In genomic region chr5:2739360-2740050, GRCh38 we compare ENCODE assay signal across 11 cellular contexts. TPM values are rescaled to one million over a fixed set of nuclear protein-coding genes. Genes with fewer than 3 reads are reported as not detected.
DNase-seq lines count a peak whose midpoint lies in the region; ATAC-seq and TF ChIP-seq lines count a peak whose summit lies in the region.
"Had no signal": no experiment of that assay in that cellular context is flagged by ENCODE, and none has a peak within 500 bp of the region (broad histone marks: within the 10 kb centered on the region; RNA-seq: fewer than 3 reads in every experiment).

No MANE protein-coding gene starts in this region.

- no peaks in the 10 kb centered on the region for H3K79me2 ChIP-seq in PC-9 (ENCODE audit: low read depth)

- H3K27ac ChIP-seq in SJSA1 (no peak overlapping the region), gastroesophageal sphincter (no peak overlapping the region), neuronal stem cell (replicated peaks; ENCODE audit: low read length) (no peak overlapping the region), PC-9 (no peak overlapping the region)

- no peak for ATAC-seq in gastroesophageal sphincter
- ATAC-seq in HG02678 (IDR thresholded peaks at IDR 0.05; ENCODE audit: unreplicated experiment) = no peak
- ATAC-seq: left colon had no signal

- no peak for TF ChIP-seq EP300 in gastroesophageal sphincter (IDR thresholded peaks at IDR 0.05)

- H3K27me3 ChIP-seq in SJSA1 (replicated peaks) (0 out of 2 replicates have a peak, but pooled peaks cover 5% of the 10 kb centered on the region), gastroesophageal sphincter (peaks cover 95% of the 10 kb centered on the region), neuronal stem cell (ENCODE audit: control insufficient read depth in 3 of 3, insufficient read depth in 3 of 3, low read depth in 1 of 3, low read length in 3 of 3) (peaks cover 0 to 56% (median 16%) of the 10 kb centered on the region in 3 experiments), PC-9 (ENCODE audit: insufficient read depth, low read depth) (peaks cover 98% of the 10 kb centered on the region)

- no CpG with 5 or more reads among the region's 68 CpGs for WGBS in gastroesophageal sphincter (ENCODE audit: low coverage in 1 of 2), 2 donors
- WGBS in neuronal stem cell (ENCODE audit: extremely low coverage in 2 of 2, insufficient read length in 2 of 2, insufficient replicate concordance in 1 of 2), 2 donors = no CpG with 5 or more reads among the region's 68 CpGs

- H3K14ac ChIP-seq in neuronal stem cell (ENCODE audit: low read length) = peak overlapping the region; percentile 33

- H3K4ac ChIP-seq in neuronal stem cell (ENCODE audit: low read length) = no peak overlapping the region

- H3K36me3 Mint-ChIP-seq in activated CD4-positive, alpha-beta T cell treated with anti-CD3 and anti-CD28 coated beads, Interleukin-2, amount 10 ng/mL, durations not matched to agents 7 days and 5 days (ENCODE audit: low read depth) = no peaks in the 10 kb centered on the region
- H3K36me3 Mint-ChIP-seq: IgD-negative memory B cell had no signal

- H3K4me1 ChIP-seq in SJSA1 (replicated peaks) (peaks cover 7% of the 10 kb centered on the region), gastroesophageal sphincter (peaks cover 0 to 23% (median 10%) of the 10 kb centered on the region in 3 donors), neuronal stem cell (ENCODE audit: control insufficient read depth in 2 of 2, insufficient read depth in 1 of 2, low read depth in 1 of 2, low read length in 2 of 2) (peaks cover 0 to 3% of the 10 kb centered on the region in 2 donors), PC-9 (replicated peaks; ENCODE audit: insufficient read depth) (no peaks in the 10 kb centered on the region)

- H3K27ac Mint-ChIP-seq in activated CD4-positive, alpha-beta T cell treated with anti-CD3 and anti-CD28 coated beads, Interleukin-2, amount 10 ng/mL, durations not matched to agents 7 days and 5 days = no peak overlapping the region
- H3K27ac Mint-ChIP-seq: IgD-negative memory B cell had no signal

- H3K4me2 ChIP-seq in neuronal stem cell (ENCODE audit: insufficient read depth, low read length, poor library complexity, severe bottlenecking) = peak overlapping the region; percentile 86
- no peak overlapping the region for H3K4me2 ChIP-seq in PC-9

- H3K36me3 ChIP-seq in SJSA1 = peaks cover 7% of the 10 kb centered on the region
- H3K36me3 ChIP-seq in gastroesophageal sphincter = no peaks in the 10 kb centered on the region
- peaks cover 0 to 57% of the 10 kb centered on the region in 2 donors for H3K36me3 ChIP-seq in neuronal stem cell (replicated peaks in 1 of 2; ENCODE audit: control insufficient read depth in 2 of 2, insufficient read depth in 2 of 2, low read length in 2 of 2)
- no peaks in the 10 kb centered on the region for H3K36me3 ChIP-seq in PC-9 (ENCODE audit: low read depth)

- H2BK15ac ChIP-seq in neuronal stem cell (ENCODE audit: low read length) = no peak overlapping the region

- peak overlapping the region; percentile 84 for H3K9ac ChIP-seq in neuronal stem cell (ENCODE audit: low read depth, low read length, poor library complexity)

- BruUV-seq in PC-9 (replicated peaks; lab: Mats Ljungman, UMichigan) = no TSS peak

- H3K4me3 ChIP-seq in AG09309 (ENCODE audit: control insufficient read depth, low read depth, low read length) = peak overlapping the region; percentile 38
- peak overlapping the region; percentile 59 for H3K4me3 ChIP-seq in SJSA1
- peak overlapping the region; percentile 2 to 55 for H3K4me3 ChIP-seq in gastroesophageal sphincter
- peak overlapping the region in 1 of 2 donors; percentile 71 for H3K4me3 ChIP-seq in neuronal stem cell (ENCODE audit: low read length in 2 of 2)
- H3K4me3 ChIP-seq in PC-9 = no peak overlapping the region

- H4K20me1 ChIP-seq in PC-9 (ENCODE audit: insufficient read depth) = no peaks in the 10 kb centered on the region

- peak overlapping the region; percentile 19 for H2BK12ac ChIP-seq in neuronal stem cell (ENCODE audit: low read length)

- H3K4me3 Mint-ChIP-seq in activated CD4-positive, alpha-beta T cell treated with anti-CD3 and anti-CD28 coated beads, Interleukin-2, amount 10 ng/mL, durations not matched to agents 7 days and 5 days = no peak overlapping the region
- H3K4me3 Mint-ChIP-seq: IgD-negative memory B cell had no signal

- H3K4me1 Mint-ChIP-seq in activated CD4-positive, alpha-beta T cell treated with anti-CD3 and anti-CD28 coated beads, Interleukin-2, amount 10 ng/mL, durations not matched to agents 7 days and 5 days = no peaks in the 10 kb centered on the region
- H3K4me1 Mint-ChIP-seq: IgD-negative memory B cell had no signal

- TF ChIP-seq CTCF in AG09309 (IDR thresholded peaks at IDR 0.05; ENCODE audit: control insufficient read depth, insufficient read depth, low read depth, low read length, missing control alignments) (no peak), gastroesophageal sphincter (IDR thresholded peaks at IDR 0.05) (no peak), PC-9 (conservative IDR thresholded peaks at IDR 0.05) (no peak)

- peak overlapping the region; percentile 79 for H2BK120ac ChIP-seq in neuronal stem cell (ENCODE audit: low read depth, low read length)

- POLR2A ChIA-PET in PC-9 (lab: Charles Lee; ENCODE audit: unreplicated experiment) = no interaction called here
- POLR2A ChIA-PET in activated CD4-positive, alpha-beta T cell treated with anti-CD3 and anti-CD28 coated beads, Interleukin-2, amount 10 ng/mL, durations not matched to agents 7 days and 5 days (lab: Charles Lee) = no interaction called here

- H3K9me3 ChIP-seq in SJSA1 (replicated peaks) = no peaks in the 10 kb centered on the region
- peaks cover 0 to 15% (median 0%) of the 10 kb centered on the region in 3 donors for H3K9me3 ChIP-seq in gastroesophageal sphincter
- peaks cover 0 to 51% of the 10 kb centered on the region in 2 donors for H3K9me3 ChIP-seq in neuronal stem cell (replicated peaks in 1 of 2; ENCODE audit: control insufficient read depth in 2 of 2, insufficient read depth in 1 of 2, low read depth in 1 of 2, low read length in 2 of 2)
- no peaks in the 10 kb centered on the region for H3K9me3 ChIP-seq in PC-9 (ENCODE audit: insufficient read depth, low read depth)

- H3K79me1 ChIP-seq in neuronal stem cell (ENCODE audit: low read depth, low read length) = no peaks in the 10 kb centered on the region

- no peaks in the 10 kb centered on the region for H3K9me2 ChIP-seq in PC-9 (ENCODE audit: insufficient read depth)

- peak overlapping the region; percentile 94 for H3K18ac ChIP-seq in neuronal stem cell (ENCODE audit: low read length)

- DNase-seq in AG09309 (ENCODE audit: low read depth) (no peak), SJSA1 (ENCODE audit: low read depth in 1 of 2, low spot score in 2 of 2) (peak in 1 of 2 experiments; percentile 54), neuronal stem cell (ENCODE audit: low spot score) (no peak), SW 1271 (lab: John Stamatoyannopoulos, UW) (no peak), PC-9 (no peak)
- DNase-seq in activated CD4-positive, alpha-beta T cell treated with anti-CD3 and anti-CD28 coated beads, Interleukin-2, amount 10 ng/mL, durations not matched to agents 7 days and 5 days = no peak
- DNase-seq: activated effector memory CD4-positive, alpha-beta T cell treated with Interleukin-2 at 50 U/mL for 16 hours; left colon had no signal

- H2AFZ ChIP-seq in neuronal stem cell (ENCODE audit: low read length) (no peak overlapping the region), PC-9 (no peak overlapping the region)

- H3F3A ChIP-seq in PC-9 (ENCODE audit: insufficient read depth, low read depth) = no peaks in the 10 kb centered on the region

- CTCF ChIA-PET in PC-9 (lab: Charles Lee) = no interaction called here
- CTCF ChIA-PET in activated CD4-positive, alpha-beta T cell treated with anti-CD3 and anti-CD28 coated beads, Interleukin-2, amount 10 ng/mL, durations not matched to agents 7 days and 5 days (lab: Charles Lee) = no interaction called here

- TF ChIP-seq POLR2A in gastroesophageal sphincter (IDR thresholded peaks at IDR 0.05) = no peak

- peaks cover 59% of the 10 kb centered on the region for H3K27me3 Mint-ChIP-seq in activated CD4-positive, alpha-beta T cell treated with anti-CD3 and anti-CD28 coated beads, Interleukin-2, amount 10 ng/mL, durations not matched to agents 7 days and 5 days

- intact Hi-C loops in PC-9 (cut with micrococcal nuclease; ENCODE audit: unreplicated experiment) = no loop called here

- peak overlapping the region; percentile 77 for H3K23ac ChIP-seq in neuronal stem cell (ENCODE audit: low read depth, low read length, poor library complexity)

- peak overlapping the region; percentile 29 for H2BK5ac ChIP-seq in neuronal stem cell (ENCODE audit: low read length)

- no peak overlapping the region for H4K91ac ChIP-seq in neuronal stem cell (ENCODE audit: low read depth, low read length, poor library complexity)

- no peaks in the 10 kb centered on the region for H3K9me3 Mint-ChIP-seq in activated CD4-positive, alpha-beta T cell treated with anti-CD3 and anti-CD28 coated beads, Interleukin-2, amount 10 ng/mL, durations not matched to agents 7 days and 5 days
- H3K9me3 Mint-ChIP-seq: IgD-negative memory B cell had no signal

- H2AK5ac ChIP-seq in neuronal stem cell (ENCODE audit: low read depth, low read length) = no peak overlapping the region

- no peak overlapping the region for H4K8ac ChIP-seq in neuronal stem cell (ENCODE audit: low read depth, low read length)

RNA-seq across cellular contexts. Expression of gene IRX2, which starts 12.0 kb away (rescaled TPM):
- 16.4 and 16.7 TPM in 2 replicates for total RNA-seq in SJSA1 (2014; rRNA removed; shearing (Covaris generic))
- 1 to 10 TPM in 2 of 4 donors, under 1 TPM in 1, not detected in 1; 0.81 to 2.6 (median 1.2) TPM for total RNA-seq in gastroesophageal sphincter
- polyA plus RNA-seq in neuronal stem cell (2013, experiment 1 of 2) = 9.6 TPM
- polyA plus RNA-seq in neuronal stem cell (2013, experiment 2 of 2) = 9.3 TPM
- total RNA-seq in PC-9 (2021) = not detected in 2 replicates
- not detected for total RNA-seq in activated CD4-positive, alpha-beta T cell treated with anti-CD3 and anti-CD28 coated beads, Interleukin-2, amount 10 ng/mL, durations not matched to agents 7 days and 5 days
- polyA plus RNA-seq: IgD-negative memory B cell had no signal
